In genomic region chr12:53343978-53344377, GRCh38 we compare ENCODE assay signal across 11 cellular contexts. TPM values are rescaled to one million over a fixed set of nuclear protein-coding genes. Genes with fewer than 3 reads are reported as not detected.
DNase-seq lines count a peak whose midpoint lies in the region; ATAC-seq and TF ChIP-seq lines count a peak whose summit lies in the region.
"Had no signal": no experiment of that assay in that cellular context is flagged by ENCODE, and none has a peak within 500 bp of the region (broad histone marks: within the 10 kb centered on the region; RNA-seq: fewer than 3 reads in every experiment).

No MANE protein-coding gene starts in this region.

- H3K4me1 Mint-ChIP-seq in activated CD4-positive, alpha-beta T cell treated with anti-CD3 and anti-CD28 coated beads, Interleukin-2, amount 10 ng/mL, durations not matched to agents 24 days and 14 days = peaks cover 25% of the 10 kb centered on the region
- H3K4me1 Mint-ChIP-seq in T-cell = peaks cover 19 to 21% (median 20%) of the 10 kb centered on the region in 3 donors
- H3K4me1 Mint-ChIP-seq in glutamatergic neuron (ENCODE audit: low read depth, unreplicated experiment) = peaks cover 5% of the 10 kb centered on the region

- peak; percentile 64 for DNase-seq in activated CD4-positive, alpha-beta T cell treated with anti-CD3 and anti-CD28 coated beads, Interleukin-2, amount 10 ng/mL, durations not matched to agents 24 days and 14 days
- DNase-seq in activated CD4-positive, alpha-beta T cell treated with anti-CD3 and anti-CD28 coated beads for 1 hour = no peak
- peak in 3 of 34 experiments; percentile 4 to 42 (median 18) for DNase-seq in T-cell
- no peak for DNase-seq in glutamatergic neuron
- DNase-seq in A673 (ENCODE audit: low spot score) = no peak
- DNase-seq in activated effector memory CD4-positive, alpha-beta T cell treated with anti-CD3 and anti-CD28 coated beads, Interleukin-2, amount 50 U/mL, for 16 hours = no peak
- DNase-seq: dermis blood vessel endothelial cell, GF-D8, NCI-H1417 treated with DMSO at 0.1 percent for 48 hours had no signal

- H3K36me3 ChIP-seq in stomach smooth muscle (ENCODE audit: control insufficient read depth in 2 of 2, insufficient read depth in 2 of 2, low read length in 2 of 2) (no peaks in the 10 kb centered on the region), A673 (ENCODE audit: insufficient read depth, low read length, poor library complexity, severe bottlenecking) (no peaks in the 10 kb centered on the region)

- H3K9me3 ChIP-seq in stomach smooth muscle (ENCODE audit: control insufficient read depth in 2 of 2, low read length in 2 of 2) = no peaks in the 10 kb centered on the region
- H3K9me3 ChIP-seq in A673 (ENCODE audit: low read depth, low read length, poor library complexity, severe bottlenecking) = no peaks in the 10 kb centered on the region

- peak overlapping the region in 1 of 2 donors; percentile 71 for H3K9ac ChIP-seq in stomach smooth muscle (ENCODE audit: low read length in 2 of 2)

- peak overlapping the region; percentile 68 for H3K27ac Mint-ChIP-seq in activated CD4-positive, alpha-beta T cell treated with anti-CD3 and anti-CD28 coated beads, Interleukin-2, amount 10 ng/mL, durations not matched to agents 24 days and 14 days
- H3K27ac Mint-ChIP-seq in T-cell (peak overlapping the region; percentile 73 to 85), glutamatergic neuron (ENCODE audit: unreplicated experiment) (no peak overlapping the region)

- no peak for TF ChIP-seq POLR2A in GM18505 (IDR thresholded peaks at IDR 0.05; ENCODE audit: borderline replicate concordance, extremely low read depth, insufficient read depth, insufficient read length)

- intact Hi-C loops in activated CD4-positive, alpha-beta T cell treated with anti-CD3 and anti-CD28 coated beads, Interleukin-2, amount 10 ng/mL, durations not matched to agents 24 days and 14 days (cut with micrococcal nuclease) = no loop called here
- intact Hi-C loops in A673 (cut with micrococcal nuclease; ENCODE audit: unreplicated experiment) = no loop called here

- H3K27me3 Mint-ChIP-seq in activated CD4-positive, alpha-beta T cell treated with anti-CD3 and anti-CD28 coated beads, Interleukin-2, amount 10 ng/mL, durations not matched to agents 24 days and 14 days = peaks cover 9% of the 10 kb centered on the region
- H3K27me3 Mint-ChIP-seq in T-cell (peaks cover 0 to 3% of the 10 kb centered on the region in 2 donors), glutamatergic neuron (ENCODE audit: unreplicated experiment) (peaks cover 3% of the 10 kb centered on the region)

- TF ChIP-seq CTCF in glutamatergic neuron (IDR thresholded peaks at IDR 0.05; ENCODE audit: partially characterized antibody, unreplicated experiment) = no peak
- no peak for TF ChIP-seq CTCF in A673 (conservative IDR thresholded peaks at IDR 0.05; ENCODE audit: low read depth, low read length)

- POLR2A ChIA-PET in T-cell (lab: Charles Lee) = interaction anchor here (0.7 to 1.0 kb wide), 2 partner anchors 36 kb away, joined by 5 read pairs; partner anchors contain the start of gene SP1 (in 1 of the 2)
- POLR2A ChIA-PET in A673 (lab: Charles Lee; ENCODE audit: low non-redundant PET) = no interaction called here

- ATAC-seq in T-cell (replicated peaks in 1 of 4) (peak in 3 of 4 experiments; percentile 21 to 62 (median 47)), GM18505 (IDR thresholded peaks at IDR 0.05; ENCODE audit: unreplicated experiment) (no peak)

- H3K9me3 Mint-ChIP-seq in activated CD4-positive, alpha-beta T cell treated with anti-CD3 and anti-CD28 coated beads, Interleukin-2, amount 10 ng/mL, durations not matched to agents 24 days and 14 days = no peaks in the 10 kb centered on the region
- no peaks in the 10 kb centered on the region for H3K9me3 Mint-ChIP-seq in T-cell
- peaks cover 7% of the 10 kb centered on the region for H3K9me3 Mint-ChIP-seq in glutamatergic neuron (ENCODE audit: unreplicated experiment)

- H3K4me1 ChIP-seq in stomach smooth muscle (ENCODE audit: control insufficient read depth, insufficient read depth, low read length) (peaks cover 18% of the 10 kb centered on the region), A673 (ENCODE audit: insufficient read depth, low read length, poor library complexity, severe bottlenecking) (peaks cover 13% of the 10 kb centered on the region)

- H3K4me3 ChIP-seq in stomach smooth muscle (ENCODE audit: low read length in 2 of 2) (peak overlapping the region in 1 of 2 donors; percentile 86), A673 (ENCODE audit: low read depth, low read length, poor library complexity, severe bottlenecking) (no peak overlapping the region)

- CTCF ChIA-PET in T-cell (lab: Charles Lee) = interaction anchor here in 1 of 2 donors (0.7 to 2.7 kb wide), 6 partner anchors 9 to 75 kb away, joined by 4 to 26 read pairs (median 4); partner anchors contain the start of genes AAAS and ESPL1
- CTCF ChIA-PET in A673 (lab: Charles Lee) = interaction anchor here (2.8 kb wide), 1 partner anchor 77 kb away, joined by 15 read pairs; no protein-coding TSS in a partner anchor

- peak overlapping the region; percentile 24 for H3K27ac ChIP-seq in stomach smooth muscle (ENCODE audit: low read length)
- no peak overlapping the region for H3K27ac ChIP-seq in A673 (ENCODE audit: low read depth, low read length, poor library complexity, severe bottlenecking)

- H3K4me3 Mint-ChIP-seq in activated CD4-positive, alpha-beta T cell treated with anti-CD3 and anti-CD28 coated beads, Interleukin-2, amount 10 ng/mL, durations not matched to agents 24 days and 14 days = peak overlapping the region; percentile 77
- H3K4me3 Mint-ChIP-seq in T-cell = peak overlapping the region; percentile 72 to 91 (median 75)
- peak overlapping the region; percentile 61 for H3K4me3 Mint-ChIP-seq in glutamatergic neuron (ENCODE audit: unreplicated experiment)

- no TSS peak for BruUV-seq in A673 (replicated peaks; lab: Mats Ljungman, UMichigan)

- H3K27me3 ChIP-seq in stomach smooth muscle (ENCODE audit: control insufficient read depth in 1 of 2, insufficient read depth in 2 of 2, low read length in 2 of 2) (peaks cover 1% of the 10 kb centered on the region in 2 donors), A673 (replicated peaks; ENCODE audit: insufficient read depth, low read depth, low read length, poor library complexity) (no peaks in the 10 kb centered on the region)

- H3K36me3 Mint-ChIP-seq in activated CD4-positive, alpha-beta T cell treated with anti-CD3 and anti-CD28 coated beads, Interleukin-2, amount 10 ng/mL, durations not matched to agents 24 days and 14 days (ENCODE audit: low read depth) = peaks cover 1% of the 10 kb centered on the region
- no peaks in the 10 kb centered on the region for H3K36me3 Mint-ChIP-seq in T-cell
- no peaks in the 10 kb centered on the region for H3K36me3 Mint-ChIP-seq in glutamatergic neuron (ENCODE audit: unreplicated experiment)

RNA-seq across cellular contexts. Expression of gene SP7, which starts 7.8 kb away (rescaled TPM):
- total RNA-seq in activated CD4-positive, alpha-beta T cell treated with anti-CD3 and anti-CD28 coated beads, Interleukin-2, amount 10 ng/mL, durations not matched to agents 24 days and 14 days = not detected in 2 replicates
- total RNA-seq in T-cell (under 1 TPM in 1 of 5 donors, not detected in 4; 0.12 TPM), glutamatergic neuron (ENCODE audit: unreplicated experiment) (not detected), A673 (2021) (not detected in 2 replicates)
- total RNA-seq: dermis blood vessel endothelial cell had no signal

RNA-seq across cellular contexts. Expression of gene AAAS, which starts 22.6 kb away (rescaled TPM):
- 86.7 and 91.1 TPM in 2 replicates for total RNA-seq in activated CD4-positive, alpha-beta T cell treated with anti-CD3 and anti-CD28 coated beads, Interleukin-2, amount 10 ng/mL, durations not matched to agents 24 days and 14 days
- total RNA-seq in T-cell (10 to 100 TPM; 39.3 to 74.6 (median 66.2) TPM), glutamatergic neuron (ENCODE audit: unreplicated experiment) (57.5 TPM), A673 (2021) (94.2 and 104 TPM in 2 replicates)

RNA-seq across cellular contexts. Expression of gene SP1, which starts 36.0 kb away (rescaled TPM):
- 67.7 and 69.2 TPM in 2 replicates for total RNA-seq in activated CD4-positive, alpha-beta T cell treated with anti-CD3 and anti-CD28 coated beads, Interleukin-2, amount 10 ng/mL, durations not matched to agents 24 days and 14 days
- total RNA-seq in T-cell (100 to 1,000 TPM in 2 of 5 donors, 10 to 100 TPM in 3; 72.7 to 109 (median 96.6) TPM), glutamatergic neuron (ENCODE audit: unreplicated experiment) (34.8 TPM), A673 (2021) (78.4 and 80.9 TPM in 2 replicates)

RNA-seq across cellular contexts. Expression of gene MYG1, which starts 44.5 kb away (rescaled TPM):
- 104 and 108 TPM in 2 replicates for total RNA-seq in activated CD4-positive, alpha-beta T cell treated with anti-CD3 and anti-CD28 coated beads, Interleukin-2, amount 10 ng/mL, durations not matched to agents 24 days and 14 days
- total RNA-seq in T-cell (10 to 100 TPM; 34.0 to 68.4 (median 63.9) TPM), glutamatergic neuron (ENCODE audit: unreplicated experiment) (66.1 TPM), A673 (2021) (102 and 111 TPM in 2 replicates)

RNA-seq across cellular contexts. Expression of gene PFDN5, which starts 48.6 kb away (rescaled TPM):
- 319 and 342 TPM in 2 replicates for total RNA-seq in activated CD4-positive, alpha-beta T cell treated with anti-CD3 and anti-CD28 coated beads, Interleukin-2, amount 10 ng/mL, durations not matched to agents 24 days and 14 days
- total RNA-seq in T-cell = 100 to 1,000 TPM; 591 to 643 (median 612) TPM
- 292 TPM for total RNA-seq in glutamatergic neuron (ENCODE audit: unreplicated experiment)
- total RNA-seq in A673 (2021) = 268 and 288 TPM in 2 replicates
